Comparison of ENCODE assay signal across 28 cellular contexts in genomic region chr16:85667261-85667660, GRCh38. TPM values are rescaled to one million over a fixed set of nuclear protein-coding genes. Genes with fewer than 3 reads are reported as not detected.
DNase-seq lines count a peak whose midpoint lies in the region; ATAC-seq, FAIRE-seq and TF ChIP-seq lines count a peak whose summit lies in the region.
"Had no signal": no experiment of that assay in that cellular context is flagged by ENCODE, and none has a peak within 500 bp of the region (broad histone marks: within the 10 kb centered on the region; RNA-seq: fewer than 3 reads in every experiment).

No MANE protein-coding gene starts in this region.

- H3K4me3 Mint-ChIP-seq in activated naive CD8-positive, alpha-beta T cell treated with anti-CD3 and anti-CD28 coated beads for 36 hours, result no peak overlapping the region
- no peak overlapping the region for H3K4me3 Mint-ChIP-seq in activated naive CD8-positive, alpha-beta T cell treated with anti-CD3 and anti-CD28 coated beads, Interleukin-2, amount 50 U/mL, for 24 hours
- H3K4me3 Mint-ChIP-seq: CD14-positive monocyte, IgD-negative memory B cell had no signal

- TF ChIP-seq CTCF in RWPE2 (IDR thresholded peaks at IDR 0.05; ENCODE audit: poor library complexity, severe bottlenecking) (no peak), HepG2 (CRISPR knock-in tag; IDR thresholded peaks at IDR 0.05) (no peak), spleen (IDR thresholded peaks at IDR 0.05 in 8 of 11, conservative IDR thresholded peaks at IDR 0.05 in 3 of 11) (no peak)

- in situ Hi-C loops in HepG2 (cut with HindIII; ENCODE audit: extremely low pct_ligation_motif_present, low pct_unique_long_range_greater_than_20kb), result no loop called here

- peak overlapping the region; percentile 20 for H3K27ac Mint-ChIP-seq in activated naive CD8-positive, alpha-beta T cell treated with anti-CD3 and anti-CD28 coated beads for 36 hours
- no peak overlapping the region for H3K27ac Mint-ChIP-seq in activated naive CD8-positive, alpha-beta T cell treated with anti-CD3 and anti-CD28 coated beads, Interleukin-2, amount 50 U/mL, for 24 hours
- H3K27ac Mint-ChIP-seq: IgD-negative memory B cell had no signal

- no peak overlapping the region for H2AFZ ChIP-seq in HepG2 (ENCODE audit: low read length)
- H2AFZ ChIP-seq: GM23248 had no signal

- no peak for TF ChIP-seq EP300 in HepG2 (IDR thresholded peaks at IDR 0.05; ENCODE audit: low read depth in 2 of 2, low read length in 2 of 2)
- TF ChIP-seq EP300 in HepG2 (CRISPR knock-in tag; IDR thresholded peaks at IDR 0.05; ENCODE audit: borderline replicate concordance), result no peak

- H4K20me1 ChIP-seq in HepG2 (ENCODE audit: insufficient read depth, low read length), result peaks cover 5% of the 10 kb centered on the region; the same call in 1 of the 2 replicates

- no peak overlapping the region for H3K9ac ChIP-seq in HepG2 (ENCODE audit: insufficient read depth, low read depth, low read length)
- H3K9ac ChIP-seq: GM23248, SK-N-SH had no signal

- H3K4me3 ChIP-seq in RWPE2 (ENCODE audit: severe bottlenecking), result no peak overlapping the region
- no peak overlapping the region for H3K4me3 ChIP-seq in HepG2 (replicated peaks in 1 of 3; ENCODE audit: insufficient read depth in 1 of 3, low read depth in 2 of 3, low read length in 3 of 3)
- no peak overlapping the region for H3K4me3 ChIP-seq in spleen
- H3K4me3 ChIP-seq in effector memory CD4-positive, alpha-beta T cell (ENCODE audit: insufficient read depth, low read depth, low read length, poor library complexity, severe bottlenecking), result no peak overlapping the region
- H3K4me3 ChIP-seq: GM23248, Peyer's patch had no signal

- DNase-seq in activated naive CD8-positive, alpha-beta T cell treated with anti-CD3 and anti-CD28 coated beads for 36 hours, result no peak
- no peak for DNase-seq in activated naive CD8-positive, alpha-beta T cell treated with anti-CD3 and anti-CD28 coated beads, Interleukin-2, amount 50 U/mL, for 24 hours
- peak; percentile 38 for DNase-seq in RWPE2 (ENCODE audit: low spot score)
- no peak for DNase-seq in HepG2 (ENCODE audit: low spot score)
- DNase-seq in spleen, result peak; percentile 57
- no peak for DNase-seq in stimulated activated CD4-positive, alpha-beta T cell treated with anti-CD3 and anti-CD28 coated beads, Interleukin-15, amount 100 ng/mL, for 24 hours
- no peak for DNase-seq in T1000 (lab: John Stamatoyannopoulos, UW)
- DNase-seq in effector memory CD4-positive, alpha-beta T cell, result no peak
- DNase-seq: ACHN, BE2C, Calu3, DMS79 treated with DMSO at 0.1 percent for 48 hours, GM23248, HCEC 1CT, NCI-H1092, NCI-H1417 treated with DMSO at 0.1 percent for 48 hours, NCI-H1694 treated with DMSO at 0.1 percent for 48 hours, NCI-H2081, NCI-H2171, NCI-H226, NCI-H510A, NCI-H69, SK-N-SH had no signal

- H3K4me1 ChIP-seq in RWPE2 (ENCODE audit: insufficient read depth, poor library complexity, severe bottlenecking) (no peaks in the 10 kb centered on the region), HepG2 (ENCODE audit: insufficient read depth, low read length) (no peaks in the 10 kb centered on the region), spleen (no peaks in the 10 kb centered on the region)
- H3K4me1 ChIP-seq in effector memory CD4-positive, alpha-beta T cell (ENCODE audit: control insufficient read depth, insufficient read depth, low read length, poor library complexity, severe bottlenecking), result no peaks in the 10 kb centered on the region
- H3K4me1 ChIP-seq: BE2C, Peyer's patch had no signal

- H3K9me3 ChIP-seq in RWPE2 (ENCODE audit: severe bottlenecking) (no peaks in the 10 kb centered on the region), HepG2 (ENCODE audit: low read length) (no peaks in the 10 kb centered on the region), spleen (no peaks in the 10 kb centered on the region)
- no peaks in the 10 kb centered on the region for H3K9me3 ChIP-seq in effector memory CD4-positive, alpha-beta T cell (ENCODE audit: control insufficient read depth, low read length)
- H3K9me3 ChIP-seq: BE2C, Peyer's patch, SK-N-SH had no signal

- 95% methylated on average over 9 of the region's 9 CpGs for WGBS in HepG2 (ENCODE audit: low lambda C conversion rate)
- WGBS in spleen, 5 donors, result 84 to 94% (median 93%) methylated on average over 9 of the region's 9 CpGs

- H3K27ac ChIP-seq in RWPE2 (ENCODE audit: poor library complexity, severe bottlenecking) (no peak overlapping the region), HepG2 (ENCODE audit: extremely low read length, insufficient read depth, low read length) (no peak overlapping the region), spleen (no peak overlapping the region)
- no peak overlapping the region for H3K27ac ChIP-seq in effector memory CD4-positive, alpha-beta T cell (ENCODE audit: insufficient read depth, low read length, poor library complexity, severe bottlenecking)
- H3K27ac ChIP-seq: 22Rv1, GM23248, Peyer's patch had no signal

- no peak for FAIRE-seq in HepG2 (lab: Jason Lieb, UNC)
- FAIRE-seq: GM18507 had no signal

- H3K27me3 Mint-ChIP-seq in activated naive CD8-positive, alpha-beta T cell treated with anti-CD3 and anti-CD28 coated beads for 36 hours, result no peaks in the 10 kb centered on the region
- no peaks in the 10 kb centered on the region for H3K27me3 Mint-ChIP-seq in activated naive CD8-positive, alpha-beta T cell treated with anti-CD3 and anti-CD28 coated beads, Interleukin-2, amount 50 U/mL, for 24 hours
- H3K27me3 Mint-ChIP-seq: IgD-negative memory B cell had no signal

- H3K79me2 ChIP-seq in HepG2 (ENCODE audit: insufficient read depth, low read length), result no peaks in the 10 kb centered on the region

- CTCF ChIA-PET in HepG2 (lab: Yijun Ruan, JAX; ENCODE audit: low intra/inter-chr PET ratio, low total read pairs), result no interaction called here

- POLR2A ChIA-PET in HepG2 (lab: Yijun Ruan, JAX), result no interaction called here

- TF ChIP-seq RAD21 in HepG2 (CRISPR knock-in tag; IDR thresholded peaks at IDR 0.05), result no peak

- no peaks in the 10 kb centered on the region for H3K9me3 Mint-ChIP-seq in activated naive CD8-positive, alpha-beta T cell treated with anti-CD3 and anti-CD28 coated beads for 36 hours
- H3K9me3 Mint-ChIP-seq in activated naive CD8-positive, alpha-beta T cell treated with anti-CD3 and anti-CD28 coated beads, Interleukin-2, amount 50 U/mL, for 24 hours, result no peaks in the 10 kb centered on the region
- H3K9me3 Mint-ChIP-seq: CD14-positive monocyte, IgD-negative memory B cell had no signal

- TF ChIP-seq POLR2A in HepG2 (IDR thresholded peaks at IDR 0.05; ENCODE audit: insufficient read depth in 1 of 2, low read depth in 2 of 2, low read length in 2 of 2) (no peak), spleen (IDR thresholded peaks at IDR 0.05) (no peak)

- H3K36me3 ChIP-seq in RWPE2 (ENCODE audit: low read depth) (peaks cover 96% of the 10 kb centered on the region), HepG2 (replicated peaks in 1 of 2; ENCODE audit: control insufficient read depth in 1 of 2, insufficient read depth in 2 of 2, low read length in 2 of 2) (peaks cover 74 to 96% of the 10 kb centered on the region in 2 experiments), spleen (peaks cover 15 to 100% (median 96%) of the 10 kb centered on the region in 6 donors)
- H3K36me3 ChIP-seq in effector memory CD4-positive, alpha-beta T cell (ENCODE audit: control insufficient read depth, insufficient read depth, low read length), result peaks cover 82% of the 10 kb centered on the region

- H3K36me3 Mint-ChIP-seq in activated naive CD8-positive, alpha-beta T cell treated with anti-CD3 and anti-CD28 coated beads for 36 hours, result peaks cover 9% of the 10 kb centered on the region
- H3K36me3 Mint-ChIP-seq in activated naive CD8-positive, alpha-beta T cell treated with anti-CD3 and anti-CD28 coated beads, Interleukin-2, amount 50 U/mL, for 24 hours (ENCODE audit: low read depth), result peaks cover 32% of the 10 kb centered on the region

- no TSS peak for BruUV-seq in HepG2 (replicated peaks; lab: Mats Ljungman, UMichigan)

- H3K4me2 ChIP-seq in HepG2 (ENCODE audit: low read depth, low read length), result no peak overlapping the region
- H3K4me2 ChIP-seq: SK-N-SH had no signal

- peaks cover 1% of the 10 kb centered on the region for H3K4me1 Mint-ChIP-seq in activated naive CD8-positive, alpha-beta T cell treated with anti-CD3 and anti-CD28 coated beads for 36 hours
- H3K4me1 Mint-ChIP-seq in activated naive CD8-positive, alpha-beta T cell treated with anti-CD3 and anti-CD28 coated beads, Interleukin-2, amount 50 U/mL, for 24 hours, result no peaks in the 10 kb centered on the region
- H3K4me1 Mint-ChIP-seq: CD14-positive monocyte, IgD-negative memory B cell had no signal

- H3K27me3 ChIP-seq in RWPE2 (ENCODE audit: insufficient read depth, poor library complexity, severe bottlenecking) (no peaks in the 10 kb centered on the region), HepG2 (ENCODE audit: control insufficient read depth in 1 of 2, insufficient read depth in 2 of 2, low read length in 2 of 2) (no peaks in the 10 kb centered on the region), spleen (replicated peaks in 1 of 7) (no peaks in the 10 kb centered on the region)
- no peaks in the 10 kb centered on the region for H3K27me3 ChIP-seq in effector memory CD4-positive, alpha-beta T cell (replicated peaks; ENCODE audit: control insufficient read depth, insufficient read depth, low read length, poor library complexity, severe bottlenecking)
- H3K27me3 ChIP-seq: BE2C, Peyer's patch had no signal

- ATAC-seq in activated naive CD8-positive, alpha-beta T cell treated with anti-CD3 and anti-CD28 coated beads, Interleukin-2, amount 50 U/mL, for 24 hours, result no peak
- no peak for ATAC-seq in RWPE2 (ENCODE audit: low read depth)
- ATAC-seq in HepG2, result no peak

- intact Hi-C loops in HepG2 (cut with micrococcal nuclease; ENCODE audit: unreplicated experiment) (no loop called here), spleen (cut with DNase I; ENCODE audit: low total_unique reads) (no loop called here)

RNA-seq across cellular contexts. Expression of gene GINS2, which starts 21.5 kb away (rescaled TPM):
- total RNA-seq in activated naive CD8-positive, alpha-beta T cell treated with anti-CD3 and anti-CD28 coated beads for 36 hours, result 10 to 100 TPM; 71.5 to 74.1 TPM
- 48.3 and 61.7 TPM in 2 replicates for total RNA-seq in HepG2 (2016; rRNA removed; fragmentation: Illumina TruSeq; extraction: Trizol)
- 23.8 and 27.0 TPM in 2 replicates for total RNA-seq in HepG2 (2016; cell fraction: cytosol; rRNA removed; fragmentation: Illumina TruSeq; extraction: Trizol; ENCODE audit: low read depth)
- 48.0 and 66.5 TPM in 2 replicates for total RNA-seq in HepG2 (2016; cell fraction: insoluble cytoplasmic fraction; rRNA removed; fragmentation: Illumina TruSeq; extraction: Trizol)
- total RNA-seq in HepG2 (2016; cell fraction: membrane; rRNA removed; fragmentation: Illumina TruSeq; extraction: Trizol), result 37.7 and 42.3 TPM in 2 replicates
- total RNA-seq in HepG2 (2016; cell fraction: nucleus; rRNA removed; fragmentation: Illumina TruSeq; extraction: Trizol), result 23.1 and 24.3 TPM in 2 replicates
- polyA plus RNA-seq in HepG2 (2011; rRNA removed), result 7.7 and 10.6 TPM in 2 replicates
- 8.9 and 11.0 TPM in 2 replicates for polyA plus RNA-seq in HepG2 (2011; cell fraction: cytosol; rRNA removed)
- 3.9 and 4.5 TPM in 2 replicates for polyA plus RNA-seq in HepG2 (2011; cell fraction: nucleus; rRNA removed)
- 5.7 and 16.9 TPM in 2 replicates for polyA plus RNA-seq in HepG2 (2012)
- 28.1 and 34.5 TPM in 2 replicates for polyA plus RNA-seq in HepG2 (2016; cell fraction: cytosol; fragmentation: Illumina TruSeq; extraction: Trizol; ENCODE audit: low read depth)
- 76.0 and 95.5 TPM in 2 replicates for polyA plus RNA-seq in HepG2 (2016; cell fraction: insoluble cytoplasmic fraction; fragmentation: Illumina TruSeq; extraction: Trizol; ENCODE audit: low read depth)
- 36.4 and 39.0 TPM in 2 replicates for polyA plus RNA-seq in HepG2 (2016; cell fraction: membrane; fragmentation: Illumina TruSeq; extraction: Trizol; ENCODE audit: low read depth)
- polyA plus RNA-seq in HepG2 (2016; cell fraction: nucleus; fragmentation: Illumina TruSeq; extraction: Trizol; ENCODE audit: insufficient read depth, low read depth), result 38.9 and 39.5 TPM in 2 replicates
- polyA minus RNA-seq in HepG2 (2011; rRNA and poly(A)+ RNA removed; ENCODE audit: low replicate concordance), result 7.2 and 33.6 TPM in 2 replicates
- polyA minus RNA-seq in HepG2 (2011; cell fraction: cytosol; rRNA and poly(A)+ RNA removed), result 3.9 and 4.1 TPM in 2 replicates
- 4.7 and 6.2 TPM in 2 replicates for polyA minus RNA-seq in HepG2 (2011; cell fraction: nucleus; rRNA and poly(A)+ RNA removed)
- total RNA-seq in spleen, result 1 to 10 TPM; 1.0 to 7.0 (median 2.3) TPM
- 1 to 10 TPM; 1.3 to 5.4 (median 2.3) TPM for polyA plus RNA-seq in spleen

RNA-seq across cellular contexts. Expression of gene GSE1, which starts 54.1 kb away (rescaled TPM):
- 10 to 100 TPM; 25.1 to 27.6 TPM for total RNA-seq in activated naive CD8-positive, alpha-beta T cell treated with anti-CD3 and anti-CD28 coated beads for 36 hours
- total RNA-seq in HepG2 (2016; rRNA removed; fragmentation: Illumina TruSeq; extraction: Trizol), result 16.1 and 19.5 TPM in 2 replicates
- total RNA-seq in HepG2 (2016; cell fraction: cytosol; rRNA removed; fragmentation: Illumina TruSeq; extraction: Trizol; ENCODE audit: low read depth), result 13.0 and 16.7 TPM in 2 replicates
- 15.4 and 17.4 TPM in 2 replicates for total RNA-seq in HepG2 (2016; cell fraction: insoluble cytoplasmic fraction; rRNA removed; fragmentation: Illumina TruSeq; extraction: Trizol)
- 18.2 and 21.4 TPM in 2 replicates for total RNA-seq in HepG2 (2016; cell fraction: membrane; rRNA removed; fragmentation: Illumina TruSeq; extraction: Trizol)
- 31.6 and 33.0 TPM in 2 replicates for total RNA-seq in HepG2 (2016; cell fraction: nucleus; rRNA removed; fragmentation: Illumina TruSeq; extraction: Trizol)
- polyA plus RNA-seq in HepG2 (2011; rRNA removed), result 31.2 and 37.7 TPM in 2 replicates
- 20.9 and 26.7 TPM in 2 replicates for polyA plus RNA-seq in HepG2 (2011; cell fraction: cytosol; rRNA removed)
- 132 and 135 TPM in 2 replicates for polyA plus RNA-seq in HepG2 (2011; cell fraction: nucleus; rRNA removed)
- 43.5 and 43.7 TPM in 2 replicates for polyA plus RNA-seq in HepG2 (2012)
- 1.4 and 1.7 TPM in 2 replicates for polyA plus RNA-seq in HepG2 (2016; cell fraction: cytosol; fragmentation: Illumina TruSeq; extraction: Trizol; ENCODE audit: low read depth)
- polyA plus RNA-seq in HepG2 (2016; cell fraction: insoluble cytoplasmic fraction; fragmentation: Illumina TruSeq; extraction: Trizol; ENCODE audit: low read depth), result 22.8 and 30.2 TPM in 2 replicates
- 4.4 and 5.4 TPM in 2 replicates for polyA plus RNA-seq in HepG2 (2016; cell fraction: membrane; fragmentation: Illumina TruSeq; extraction: Trizol; ENCODE audit: low read depth)
- polyA plus RNA-seq in HepG2 (2016; cell fraction: nucleus; fragmentation: Illumina TruSeq; extraction: Trizol; ENCODE audit: insufficient read depth, low read depth), result 70.9 and 78.3 TPM in 2 replicates
- polyA minus RNA-seq in HepG2 (2011; rRNA and poly(A)+ RNA removed; ENCODE audit: low replicate concordance), result 24.8 and 50.4 TPM in 2 replicates
- polyA minus RNA-seq in HepG2 (2011; cell fraction: cytosol; rRNA and poly(A)+ RNA removed), result 36.3 and 45.8 TPM in 2 replicates
- polyA minus RNA-seq in HepG2 (2011; cell fraction: nucleus; rRNA and poly(A)+ RNA removed), result 83.8 and 96.8 TPM in 2 replicates
- 100 to 1,000 TPM in 1 of 7 donors, 10 to 100 TPM in 6; 79.8 to 121 (median 91.4) TPM for total RNA-seq in spleen
- 10 to 100 TPM in 1 of 3 donors, 1 to 10 TPM in 2; 7.4 to 23.2 (median 9.2) TPM for polyA plus RNA-seq in spleen

Comparison
In these comparisons a context has a peak if more than half of its experiments do, and no peak if none do; other contexts are left out.
1. DNase-seq: peak in RWPE2 (single experiment) and spleen (single experiment); none in activated naive CD8-positive, alpha-beta T cell treated with anti-CD3 and anti-CD28 coated beads for 36 hours (single experiment), activated naive CD8-positive, alpha-beta T cell treated with anti-CD3 and anti-CD28 coated beads, Interleukin-2, amount 50 U/mL, for 24 hours (single experiment), HepG2 (single experiment), stimulated activated CD4-positive, alpha-beta T cell treated with anti-CD3 and anti-CD28 coated beads, Interleukin-15, amount 100 ng/mL, for 24 hours (single experiment), T1000 (single experiment) and effector memory CD4-positive, alpha-beta T cell (0 of 3).